ENCODE assay signal across 1 cellular context in the genomic region with DNA sequence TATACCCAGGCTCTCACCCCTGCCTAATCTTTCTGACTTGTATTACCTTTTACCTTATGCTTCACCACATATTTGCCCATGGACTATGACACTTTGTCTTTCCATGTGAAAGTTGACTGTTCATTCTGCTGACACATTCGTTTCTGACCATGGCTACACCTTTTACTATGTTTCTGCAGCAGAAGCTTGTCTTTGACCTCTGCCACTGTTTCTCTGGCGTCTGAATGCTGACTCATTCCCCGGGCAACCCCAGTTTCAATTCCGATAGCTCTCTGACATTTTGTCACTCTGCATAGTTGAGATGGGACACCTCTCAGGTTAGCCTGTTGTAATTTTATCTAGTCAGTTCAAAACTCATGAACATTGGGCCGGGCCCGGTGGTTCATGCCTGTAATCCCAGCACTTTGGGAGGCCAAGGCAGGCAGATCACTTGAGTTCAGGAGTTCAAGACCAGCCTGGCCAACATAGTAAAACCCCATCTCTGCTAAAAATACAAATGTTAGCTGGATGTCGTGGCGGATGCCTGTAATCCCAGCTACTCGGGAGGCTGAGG.
TF ChIP-seq lines count a peak whose summit lies in the region.

No MANE protein-coding gene starts in this region.

TF ChIP-seq in K562, 482 proteins besides CTCF, POLR2A, EP300 and RAD21 (continued from another document and continues in another):
- TF ChIP-seq, protein P1, sequence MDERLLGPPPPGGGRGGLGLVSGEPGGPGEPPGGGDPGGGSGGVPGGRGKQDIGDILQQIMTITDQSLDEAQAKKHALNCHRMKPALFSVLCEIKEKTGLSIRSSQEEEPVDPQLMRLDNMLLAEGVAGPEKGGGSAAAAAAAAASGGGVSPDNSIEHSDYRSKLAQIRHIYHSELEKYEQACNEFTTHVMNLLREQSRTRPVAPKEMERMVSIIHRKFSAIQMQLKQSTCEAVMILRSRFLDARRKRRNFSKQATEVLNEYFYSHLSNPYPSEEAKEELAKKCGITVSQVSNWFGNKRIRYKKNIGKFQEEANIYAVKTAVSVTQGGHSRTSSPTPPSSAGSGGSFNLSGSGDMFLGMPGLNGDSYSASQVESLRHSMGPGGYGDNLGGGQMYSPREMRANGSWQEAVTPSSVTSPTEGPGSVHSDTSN (CRISPR knock-in tag; IDR thresholded peaks at IDR 0.05; ENCODE audit: low read depth), result no peak
- TF ChIP-seq, protein P1 (tag; conservative IDR thresholded peaks at IDR 0.05; ENCODE audit: low read depth), result no peak
- no peak for TF ChIP-seq STAT5A (IDR thresholded peaks at IDR 0.05; ENCODE audit: borderline replicate concordance, low read length)
- TF ChIP-seq, protein P2, sequence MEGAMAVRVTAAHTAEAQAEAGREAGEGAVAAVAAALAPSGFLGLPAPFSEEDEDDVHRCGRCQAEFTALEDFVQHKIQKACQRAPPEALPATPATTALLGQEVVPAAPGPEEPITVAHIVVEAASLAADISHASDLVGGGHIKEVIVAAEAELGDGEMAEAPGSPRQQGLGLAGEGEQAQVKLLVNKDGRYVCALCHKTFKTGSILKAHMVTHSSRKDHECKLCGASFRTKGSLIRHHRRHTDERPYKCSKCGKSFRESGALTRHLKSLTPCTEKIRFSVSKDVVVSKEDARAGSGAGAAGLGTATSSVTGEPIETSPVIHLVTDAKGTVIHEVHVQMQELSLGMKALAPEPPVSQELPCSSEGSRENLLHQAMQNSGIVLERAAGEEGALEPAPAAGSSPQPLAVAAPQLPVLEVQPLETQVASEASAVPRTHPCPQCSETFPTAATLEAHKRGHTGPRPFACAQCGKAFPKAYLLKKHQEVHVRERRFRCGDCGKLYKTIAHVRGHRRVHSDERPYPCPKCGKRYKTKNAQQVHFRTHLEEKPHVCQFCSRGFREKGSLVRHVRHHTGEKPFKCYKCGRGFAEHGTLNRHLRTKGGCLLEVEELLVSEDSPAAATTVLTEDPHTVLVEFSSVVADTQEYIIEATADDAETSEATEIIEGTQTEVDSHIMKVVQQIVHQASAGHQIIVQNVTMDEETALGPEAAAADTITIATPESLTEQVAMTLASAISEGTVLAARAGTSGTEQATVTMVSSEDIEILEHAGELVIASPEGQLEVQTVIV (CRISPR knock-in tag; IDR thresholded peaks at IDR 0.05; ENCODE audit: borderline replicate concordance), result no peak
- TF ChIP-seq GTF2A2 (tag; IDR thresholded peaks at IDR 0.05), result no peak
- TF ChIP-seq, protein P3, sequence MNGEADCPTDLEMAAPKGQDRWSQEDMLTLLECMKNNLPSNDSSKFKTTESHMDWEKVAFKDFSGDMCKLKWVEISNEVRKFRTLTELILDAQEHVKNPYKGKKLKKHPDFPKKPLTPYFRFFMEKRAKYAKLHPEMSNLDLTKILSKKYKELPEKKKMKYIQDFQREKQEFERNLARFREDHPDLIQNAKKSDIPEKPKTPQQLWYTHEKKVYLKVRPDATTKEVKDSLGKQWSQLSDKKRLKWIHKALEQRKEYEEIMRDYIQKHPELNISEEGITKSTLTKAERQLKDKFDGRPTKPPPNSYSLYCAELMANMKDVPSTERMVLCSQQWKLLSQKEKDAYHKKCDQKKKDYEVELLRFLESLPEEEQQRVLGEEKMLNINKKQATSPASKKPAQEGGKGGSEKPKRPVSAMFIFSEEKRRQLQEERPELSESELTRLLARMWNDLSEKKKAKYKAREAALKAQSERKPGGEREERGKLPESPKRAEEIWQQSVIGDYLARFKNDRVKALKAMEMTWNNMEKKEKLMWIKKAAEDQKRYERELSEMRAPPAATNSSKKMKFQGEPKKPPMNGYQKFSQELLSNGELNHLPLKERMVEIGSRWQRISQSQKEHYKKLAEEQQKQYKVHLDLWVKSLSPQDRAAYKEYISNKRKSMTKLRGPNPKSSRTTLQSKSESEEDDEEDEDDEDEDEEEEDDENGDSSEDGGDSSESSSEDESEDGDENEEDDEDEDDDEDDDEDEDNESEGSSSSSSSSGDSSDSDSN (IDR thresholded peaks at IDR 0.05; ENCODE audit: borderline replicate concordance in 1 of 2, low read depth in 2 of 2, low read length in 2 of 2), result no peak
- TF ChIP-seq ZBTB7A (IDR thresholded peaks at IDR 0.05; ENCODE audit: borderline replicate concordance, control insufficient read depth, low read depth, low read length), result no peak
- no peak for TF ChIP-seq XRCC3 (IDR thresholded peaks at IDR 0.05)
- TF ChIP-seq ELF1 (tag; IDR thresholded peaks at IDR 0.05), result no peak
- no peak for TF ChIP-seq BRF1 (IDR thresholded peaks at IDR 0.05; ENCODE audit: borderline replicate concordance, extremely low read depth, insufficient read length)
- no peak for TF ChIP-seq SMAD3 (CRISPR knock-in tag; conservative IDR thresholded peaks at IDR 0.05)
- no peak for TF ChIP-seq SAFB (IDR thresholded peaks at IDR 0.05; ENCODE audit: borderline replicate concordance, low read depth, low read length)
- TF ChIP-seq ZNF764 (CRISPR knock-in tag; IDR thresholded peaks at IDR 0.05; ENCODE audit: low read depth), result no peak
- no peak for TF ChIP-seq RBM25 (IDR thresholded peaks at IDR 0.05; ENCODE audit: low read depth, low read length, severe bottlenecking)
- no peak for TF ChIP-seq RUNX1 (IDR thresholded peaks at IDR 0.05; ENCODE audit: low read depth)
- TF ChIP-seq ZNF143 (CRISPR knock-in tag; IDR thresholded peaks at IDR 0.05), result no peak
- TF ChIP-seq, protein P4, sequence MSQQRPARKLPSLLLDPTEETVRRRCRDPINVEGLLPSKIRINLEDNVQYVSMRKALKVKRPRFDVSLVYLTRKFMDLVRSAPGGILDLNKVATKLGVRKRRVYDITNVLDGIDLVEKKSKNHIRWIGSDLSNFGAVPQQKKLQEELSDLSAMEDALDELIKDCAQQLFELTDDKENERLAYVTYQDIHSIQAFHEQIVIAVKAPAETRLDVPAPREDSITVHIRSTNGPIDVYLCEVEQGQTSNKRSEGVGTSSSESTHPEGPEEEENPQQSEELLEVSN (IDR thresholded peaks at IDR 0.05; ENCODE audit: borderline replicate concordance in 1 of 2, extremely low read depth in 1 of 2, insufficient read depth in 1 of 2, insufficient read length in 1 of 2, low read depth in 1 of 2, low read length in 1 of 2, poor library complexity in 1 of 2, severe bottlenecking in 1 of 2), result no peak
- TF ChIP-seq NR2C1 (IDR thresholded peaks at IDR 0.05), result peak; percentile 54; the same call in 1 of the 2 replicates
- TF ChIP-seq NR2C1 (tag; IDR thresholded peaks at IDR 0.05), result peak; percentile 67
- TF ChIP-seq, protein P5, sequence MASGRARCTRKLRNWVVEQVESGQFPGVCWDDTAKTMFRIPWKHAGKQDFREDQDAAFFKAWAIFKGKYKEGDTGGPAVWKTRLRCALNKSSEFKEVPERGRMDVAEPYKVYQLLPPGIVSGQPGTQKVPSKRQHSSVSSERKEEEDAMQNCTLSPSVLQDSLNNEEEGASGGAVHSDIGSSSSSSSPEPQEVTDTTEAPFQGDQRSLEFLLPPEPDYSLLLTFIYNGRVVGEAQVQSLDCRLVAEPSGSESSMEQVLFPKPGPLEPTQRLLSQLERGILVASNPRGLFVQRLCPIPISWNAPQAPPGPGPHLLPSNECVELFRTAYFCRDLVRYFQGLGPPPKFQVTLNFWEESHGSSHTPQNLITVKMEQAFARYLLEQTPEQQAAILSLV (tag; IDR thresholded peaks at IDR 0.05), result no peak
- no peak for TF ChIP-seq ZNF584 (CRISPR knock-in tag; IDR thresholded peaks at IDR 0.05; ENCODE audit: low read depth)
- TF ChIP-seq ZC3H11A (IDR thresholded peaks at IDR 0.05; ENCODE audit: low read depth, low read length), result no peak
- TF ChIP-seq CBFA2T2 (conservative IDR thresholded peaks at IDR 0.05), result no peak
- TF ChIP-seq NCOR1 (IDR thresholded peaks at IDR 0.05), result 0 out of 2 replicates have a peak, but pooled peaks have one; percentile 13
- no peak for TF ChIP-seq PHB2 (IDR thresholded peaks at IDR 0.05; ENCODE audit: low read depth)
- no peak for TF ChIP-seq CBFB (CRISPR knock-in tag; IDR thresholded peaks at IDR 0.05)
- no peak for TF ChIP-seq ZNF696 (CRISPR knock-in tag; conservative IDR thresholded peaks at IDR 0.05)
- TF ChIP-seq RBFOX2 (IDR thresholded peaks at IDR 0.05; ENCODE audit: low read depth, low read length), result no peak
- TF ChIP-seq PCBP1 (IDR thresholded peaks at IDR 0.05; ENCODE audit: low read depth, low read length, poor library complexity, severe bottlenecking), result no peak
- TF ChIP-seq CAMTA2 (CRISPR knock-in tag; conservative IDR thresholded peaks at IDR 0.05), result no peak
- peak; percentile 6; the same call in 1 of the 2 replicates for TF ChIP-seq DMBX1 (CRISPR knock-in tag; IDR thresholded peaks at IDR 0.05; ENCODE audit: borderline replicate concordance)
- no peak for TF ChIP-seq RBBP5 (IDR thresholded peaks at IDR 0.05; ENCODE audit: borderline replicate concordance, insufficient read depth, low read length, poor library complexity, severe bottlenecking)
- no peak for TF ChIP-seq ZNF561 (CRISPR knock-in tag; conservative IDR thresholded peaks at IDR 0.05)
- TF ChIP-seq FOXK2 (conservative IDR thresholded peaks at IDR 0.05 in 1 of 2, IDR thresholded peaks at IDR 0.05 in 1 of 2; ENCODE audit: low read depth in 2 of 2), result no peak
- TF ChIP-seq, protein P6, sequence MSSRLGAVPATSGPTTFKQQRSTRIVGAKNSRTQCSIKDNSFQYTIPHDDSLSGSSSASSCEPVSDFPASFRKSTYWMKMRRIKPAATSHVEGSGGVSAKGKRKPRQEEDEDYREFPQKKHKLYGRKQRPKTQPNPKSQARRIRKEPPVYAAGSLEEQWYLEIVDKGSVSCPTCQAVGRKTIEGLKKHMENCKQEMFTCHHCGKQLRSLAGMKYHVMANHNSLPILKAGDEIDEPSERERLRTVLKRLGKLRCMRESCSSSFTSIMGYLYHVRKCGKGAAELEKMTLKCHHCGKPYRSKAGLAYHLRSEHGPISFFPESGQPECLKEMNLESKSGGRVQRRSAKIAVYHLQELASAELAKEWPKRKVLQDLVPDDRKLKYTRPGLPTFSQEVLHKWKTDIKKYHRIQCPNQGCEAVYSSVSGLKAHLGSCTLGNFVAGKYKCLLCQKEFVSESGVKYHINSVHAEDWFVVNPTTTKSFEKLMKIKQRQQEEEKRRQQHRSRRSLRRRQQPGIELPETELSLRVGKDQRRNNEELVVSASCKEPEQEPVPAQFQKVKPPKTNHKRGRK (tag; IDR thresholded peaks at IDR 0.05), result no peak
- peak; percentile 84 for TF ChIP-seq DPF2 (IDR thresholded peaks at IDR 0.05)
- TF ChIP-seq TSC22D4 (tag; IDR thresholded peaks at IDR 0.05), result no peak
- TF ChIP-seq, protein P7, sequence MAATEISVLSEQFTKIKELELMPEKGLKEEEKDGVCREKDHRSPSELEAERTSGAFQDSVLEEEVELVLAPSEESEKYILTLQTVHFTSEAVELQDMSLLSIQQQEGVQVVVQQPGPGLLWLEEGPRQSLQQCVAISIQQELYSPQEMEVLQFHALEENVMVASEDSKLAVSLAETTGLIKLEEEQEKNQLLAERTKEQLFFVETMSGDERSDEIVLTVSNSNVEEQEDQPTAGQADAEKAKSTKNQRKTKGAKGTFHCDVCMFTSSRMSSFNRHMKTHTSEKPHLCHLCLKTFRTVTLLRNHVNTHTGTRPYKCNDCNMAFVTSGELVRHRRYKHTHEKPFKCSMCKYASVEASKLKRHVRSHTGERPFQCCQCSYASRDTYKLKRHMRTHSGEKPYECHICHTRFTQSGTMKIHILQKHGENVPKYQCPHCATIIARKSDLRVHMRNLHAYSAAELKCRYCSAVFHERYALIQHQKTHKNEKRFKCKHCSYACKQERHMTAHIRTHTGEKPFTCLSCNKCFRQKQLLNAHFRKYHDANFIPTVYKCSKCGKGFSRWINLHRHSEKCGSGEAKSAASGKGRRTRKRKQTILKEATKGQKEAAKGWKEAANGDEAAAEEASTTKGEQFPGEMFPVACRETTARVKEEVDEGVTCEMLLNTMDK (IDR thresholded peaks at IDR 0.05; ENCODE audit: borderline replicate concordance, insufficient read depth, low read depth, low read length, poor library complexity, severe bottlenecking), result no peak
- TF ChIP-seq MED1 (CRISPR knock-in tag; IDR thresholded peaks at IDR 0.05; ENCODE audit: borderline replicate concordance), result no peak
- TF ChIP-seq E2F3 (CRISPR knock-in tag; IDR thresholded peaks at IDR 0.05), result no peak
- TF ChIP-seq SNIP1 (IDR thresholded peaks at IDR 0.05; ENCODE audit: low read depth), result no peak
- TF ChIP-seq HDAC8 (tag; IDR thresholded peaks at IDR 0.05), result no peak
- no peak for TF ChIP-seq JUNB (CRISPR knock-in tag; conservative IDR thresholded peaks at IDR 0.05)
- TF ChIP-seq SPI1 (IDR thresholded peaks at IDR 0.05; ENCODE audit: borderline replicate concordance, low read depth, low read length), result no peak
- no peak for TF ChIP-seq TCFL5 (CRISPR knock-in tag; conservative IDR thresholded peaks at IDR 0.05)
- no peak for TF ChIP-seq ZNF707 (CRISPR knock-in tag; conservative IDR thresholded peaks at IDR 0.05)
- TF ChIP-seq ELF4 (CRISPR knock-in tag; IDR thresholded peaks at IDR 0.05), result 0 out of 2 replicates have a peak, but pooled peaks have one; percentile 22
- no peak for TF ChIP-seq GTF2E2 (tag; IDR thresholded peaks at IDR 0.05)
- TF ChIP-seq LARP7 (IDR thresholded peaks at IDR 0.05), result no peak
- TF ChIP-seq ARHGAP35 (IDR thresholded peaks at IDR 0.05; ENCODE audit: partially characterized antibody), result no peak
- TF ChIP-seq, protein P8, sequence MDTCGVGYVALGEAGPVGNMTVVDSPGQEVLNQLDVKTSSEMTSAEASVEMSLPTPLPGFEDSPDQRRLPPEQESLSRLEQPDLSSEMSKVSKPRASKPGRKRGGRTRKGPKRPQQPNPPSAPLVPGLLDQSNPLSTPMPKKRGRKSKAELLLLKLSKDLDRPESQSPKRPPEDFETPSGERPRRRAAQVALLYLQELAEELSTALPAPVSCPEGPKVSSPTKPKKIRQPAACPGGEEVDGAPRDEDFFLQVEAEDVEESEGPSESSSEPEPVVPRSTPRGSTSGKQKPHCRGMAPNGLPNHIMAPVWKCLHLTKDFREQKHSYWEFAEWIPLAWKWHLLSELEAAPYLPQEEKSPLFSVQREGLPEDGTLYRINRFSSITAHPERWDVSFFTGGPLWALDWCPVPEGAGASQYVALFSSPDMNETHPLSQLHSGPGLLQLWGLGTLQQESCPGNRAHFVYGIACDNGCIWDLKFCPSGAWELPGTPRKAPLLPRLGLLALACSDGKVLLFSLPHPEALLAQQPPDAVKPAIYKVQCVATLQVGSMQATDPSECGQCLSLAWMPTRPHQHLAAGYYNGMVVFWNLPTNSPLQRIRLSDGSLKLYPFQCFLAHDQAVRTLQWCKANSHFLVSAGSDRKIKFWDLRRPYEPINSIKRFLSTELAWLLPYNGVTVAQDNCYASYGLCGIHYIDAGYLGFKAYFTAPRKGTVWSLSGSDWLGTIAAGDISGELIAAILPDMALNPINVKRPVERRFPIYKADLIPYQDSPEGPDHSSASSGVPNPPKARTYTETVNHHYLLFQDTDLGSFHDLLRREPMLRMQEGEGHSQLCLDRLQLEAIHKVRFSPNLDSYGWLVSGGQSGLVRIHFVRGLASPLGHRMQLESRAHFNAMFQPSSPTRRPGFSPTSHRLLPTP (IDR thresholded peaks at IDR 0.05; ENCODE audit: borderline replicate concordance, extremely low read depth, insufficient read length), result no peak
- peak; percentile 95 for TF ChIP-seq NFE2 (IDR thresholded peaks at IDR 0.05; ENCODE audit: low read depth)
- TF ChIP-seq ZNF165 (CRISPR knock-in tag; IDR thresholded peaks at IDR 0.05; ENCODE audit: borderline replicate concordance), result no peak
- peak; percentile 61; the same call in 1 of the 2 replicates for TF ChIP-seq EHMT2 (IDR thresholded peaks at IDR 0.05)
